ENCODE assay signal across 1 cellular context in genomic region chr19:7069904-7070226, GRCh38.
TF ChIP-seq lines count a peak whose summit lies in the region.

No MANE protein-coding gene starts in this region.

TF ChIP-seq in HCT116, 20 proteins besides CTCF, POLR2A, EP300 and RAD21 (continued from another document):
- TF ChIP-seq CBX3 (IDR thresholded peaks at IDR 0.05; ENCODE audit: low read depth) (no peak), REST (IDR thresholded peaks at IDR 0.05; ENCODE audit: low read depth) (no peak), CEBPB (IDR thresholded peaks at IDR 0.05; ENCODE audit: low read depth) (no peak), POLR2AphosphoS5 (IDR thresholded peaks at IDR 0.05; ENCODE audit: low read depth, low read length) (no peak), ATF3 (IDR thresholded peaks at IDR 0.05) (no peak), EZH2 (IDR thresholded peaks at IDR 0.05) (no peak)
